Comparison of ENCODE assay signal across 12 cellular contexts in genomic region chr15:89330119-89330518, GRCh38. TPM values are rescaled to one million over a fixed set of nuclear protein-coding genes. Genes with fewer than 3 reads are reported as not detected.
DNase-seq lines count a peak whose midpoint lies in the region; ATAC-seq and TF ChIP-seq lines count a peak whose summit lies in the region.
"Had no signal": no experiment of that assay in that cellular context is flagged by ENCODE, and none has a peak within 500 bp of the region (broad histone marks: within the 10 kb centered on the region; RNA-seq: fewer than 3 reads in every experiment).

No MANE protein-coding gene starts in this region.

- peak overlapping the region; percentile 53 to 97 (median 81) for H3K4me2 ChIP-seq in BLaER1 treated with 17β-estradiol and CSF1 and Interleukin-3, amounts not matched to agents 10 nM and 100 nM
- H3K4me2 ChIP-seq in DND-41 (ENCODE audit: insufficient read depth, low read length) = peak overlapping the region; percentile 91

- peak overlapping the region; percentile 91 for H3K27ac Mint-ChIP-seq in activated naive CD8-positive, alpha-beta T cell treated with anti-CD3 and anti-CD28 coated beads, Interleukin-2, amount 10 ng/mL, durations not matched to agents 7 days and 5 days
- peak overlapping the region; percentile 28 to 92 (median 84) for H3K27ac Mint-ChIP-seq in naive thymus-derived CD8-positive, alpha-beta T cell
- no peak overlapping the region for H3K27ac Mint-ChIP-seq in glutamatergic neuron (ENCODE audit: unreplicated experiment)
- H3K27ac Mint-ChIP-seq: WTC11 had no signal

- peaks cover 52% of the 10 kb centered on the region for H3K36me3 Mint-ChIP-seq in activated naive CD8-positive, alpha-beta T cell treated with anti-CD3 and anti-CD28 coated beads, Interleukin-2, amount 10 ng/mL, durations not matched to agents 7 days and 5 days
- H3K36me3 Mint-ChIP-seq in naive thymus-derived CD8-positive, alpha-beta T cell = peaks cover 0 to 82% (median 14%) of the 10 kb centered on the region in 3 donors
- H3K36me3 Mint-ChIP-seq in glutamatergic neuron (ENCODE audit: unreplicated experiment) = no peaks in the 10 kb centered on the region

- H3K27me3 Mint-ChIP-seq in activated naive CD8-positive, alpha-beta T cell treated with anti-CD3 and anti-CD28 coated beads, Interleukin-2, amount 10 ng/mL, durations not matched to agents 7 days and 5 days = peaks cover 4% of the 10 kb centered on the region
- peaks cover 0 to 4% (median 1%) of the 10 kb centered on the region in 5 donors for H3K27me3 Mint-ChIP-seq in naive thymus-derived CD8-positive, alpha-beta T cell
- H3K27me3 Mint-ChIP-seq in glutamatergic neuron (ENCODE audit: unreplicated experiment) = peaks cover 11% of the 10 kb centered on the region

- POLR2A ChIA-PET in activated naive CD8-positive, alpha-beta T cell treated with anti-CD3 and anti-CD28 coated beads, Interleukin-2, amount 10 ng/mL, durations not matched to agents 7 days and 5 days (lab: Charles Lee) = interaction anchor here (1.0 to 2.2 kb wide), 4 partner anchors 11 to 85 kb away, joined by 3 to 16 read pairs (median 9); partner anchors contain the start of gene FANCI
- POLR2A ChIA-PET in naive thymus-derived CD8-positive, alpha-beta T cell (lab: Charles Lee) = interaction anchor here (0.5 kb wide), 1 partner anchor 1981 kb away, joined by 3 read pairs; no protein-coding TSS in a partner anchor

- H3K4me3 ChIP-seq in BLaER1 treated with 17β-estradiol and CSF1 and Interleukin-3, amounts not matched to agents 10 nM and 100 nM = peak overlapping the region in 6 of 10 experiments; percentile 7 to 31 (median 18); a peak in 4 of 20 replicates
- peak overlapping the region in 1 of 2 experiments; percentile 88; a peak in 2 of 4 replicates for H3K4me3 ChIP-seq in DND-41 (ENCODE audit: low read depth in 1 of 2, low read length in 2 of 2)
- H3K4me3 ChIP-seq: cardiac muscle cell, gastroesophageal sphincter had no signal

- TF ChIP-seq CTCF in DND-41 (IDR thresholded peaks at IDR 0.05; ENCODE audit: borderline replicate concordance, extremely low read depth, low read length, poor library complexity, severe bottlenecking) (no peak), glutamatergic neuron (IDR thresholded peaks at IDR 0.05; ENCODE audit: partially characterized antibody, unreplicated experiment) (no peak)

- no peaks in the 10 kb centered on the region for H3K9me3 ChIP-seq in BLaER1 treated with 17β-estradiol and CSF1 and Interleukin-3, amounts not matched to agents 10 nM and 100 nM (replicated peaks in 1 of 11)
- no peaks in the 10 kb centered on the region for H3K9me3 ChIP-seq in DND-41 (ENCODE audit: insufficient read depth, low read length, severe bottlenecking)
- H3K9me3 ChIP-seq: gastroesophageal sphincter had no signal

- H4K20me1 ChIP-seq in BLaER1 treated with 17β-estradiol and CSF1 and Interleukin-3, amounts not matched to agents 10 nM and 100 nM = peaks cover 87 to 95% (median 92%) of the 10 kb centered on the region in 11 experiments
- H4K20me1 ChIP-seq in DND-41 (ENCODE audit: insufficient read depth, low read length) = peaks cover 88% of the 10 kb centered on the region

- peak overlapping the region; percentile 80 for H3K4me3 Mint-ChIP-seq in activated naive CD8-positive, alpha-beta T cell treated with anti-CD3 and anti-CD28 coated beads, Interleukin-2, amount 10 ng/mL, durations not matched to agents 7 days and 5 days
- peak overlapping the region; percentile 55 to 86 (median 80) for H3K4me3 Mint-ChIP-seq in naive thymus-derived CD8-positive, alpha-beta T cell
- H3K4me3 Mint-ChIP-seq in glutamatergic neuron (ENCODE audit: unreplicated experiment) = no peak overlapping the region
- H3K4me3 Mint-ChIP-seq: WTC11 had no signal

- no peak for DNase-seq in DND-41
- no peak for DNase-seq in activated naive CD8-positive, alpha-beta T cell treated with anti-CD3 and anti-CD28 coated beads, Interleukin-2, amount 10 ng/mL, durations not matched to agents 7 days and 5 days
- DNase-seq in naive thymus-derived CD8-positive, alpha-beta T cell = no peak
- DNase-seq in COLO829 (ENCODE audit: low spot score) = no peak
- DNase-seq in LoVo (ENCODE audit: low spot score) = no peak
- DNase-seq in glutamatergic neuron = no peak
- DNase-seq: NCI-H1105 treated with DMSO at 0.1 percent for 48 hours had no signal

- no peaks in the 10 kb centered on the region for H3K27me3 ChIP-seq in BLaER1 treated with 17β-estradiol and CSF1 and Interleukin-3, amounts not matched to agents 10 nM and 100 nM
- no peaks in the 10 kb centered on the region for H3K27me3 ChIP-seq in DND-41 (ENCODE audit: insufficient read depth, low read length, poor library complexity)
- H3K27me3 ChIP-seq: cardiac muscle cell, gastroesophageal sphincter had no signal

- peaks cover 80 to 87% (median 83%) of the 10 kb centered on the region in 11 experiments for H3K36me3 ChIP-seq in BLaER1 treated with 17β-estradiol and CSF1 and Interleukin-3, amounts not matched to agents 10 nM and 100 nM
- H3K36me3 ChIP-seq in DND-41 (ENCODE audit: insufficient read depth, low read length) = peaks cover 90% of the 10 kb centered on the region

- no peak for ATAC-seq in DND-41 (ENCODE audit: insufficient read depth, low read depth)
- no peak for ATAC-seq in activated naive CD8-positive, alpha-beta T cell treated with anti-CD3 and anti-CD28 coated beads, Interleukin-2, amount 10 ng/mL, durations not matched to agents 7 days and 5 days (ENCODE audit: low read depth)
- no peak for ATAC-seq in naive thymus-derived CD8-positive, alpha-beta T cell
- ATAC-seq: gastroesophageal sphincter, WTC11 had no signal

- peak overlapping the region in 8 of 11 experiments; percentile 11 to 66 (median 38); a peak in 10 of 22 replicates for H3K9ac ChIP-seq in BLaER1 treated with 17β-estradiol and CSF1 and Interleukin-3, amounts not matched to agents 10 nM and 100 nM
- H3K9ac ChIP-seq in DND-41 (ENCODE audit: low read depth, low read length) = peak overlapping the region; percentile 88; the same call in 1 of the 2 replicates

- H3K79me2 ChIP-seq in DND-41 (ENCODE audit: insufficient read depth, low read length) = peaks cover 95% of the 10 kb centered on the region

- no peak overlapping the region for H2AFZ ChIP-seq in DND-41 (ENCODE audit: low read depth, low read length)

- no peaks in the 10 kb centered on the region for H3K9me3 Mint-ChIP-seq in activated naive CD8-positive, alpha-beta T cell treated with anti-CD3 and anti-CD28 coated beads, Interleukin-2, amount 10 ng/mL, durations not matched to agents 7 days and 5 days
- H3K9me3 Mint-ChIP-seq in naive thymus-derived CD8-positive, alpha-beta T cell = peaks cover 0 to 5% (median 0%) of the 10 kb centered on the region in 9 donors
- H3K9me3 Mint-ChIP-seq in glutamatergic neuron (ENCODE audit: unreplicated experiment) = peaks cover 9% of the 10 kb centered on the region
- H3K9me3 Mint-ChIP-seq: WTC11 had no signal

- H3K27ac ChIP-seq in BLaER1 treated with 17β-estradiol and CSF1 and Interleukin-3, amounts not matched to agents 10 nM and 100 nM = peak overlapping the region in 7 of 11 experiments; percentile 18 to 45 (median 26); a peak in 7 of 22 replicates
- peak overlapping the region; percentile 65 for H3K27ac ChIP-seq in DND-41 (ENCODE audit: low read length)
- H3K27ac ChIP-seq: C4-2B, cardiac muscle cell, gastroesophageal sphincter had no signal

- H3K4me1 ChIP-seq in BLaER1 treated with 17β-estradiol and CSF1 and Interleukin-3, amounts not matched to agents 10 nM and 100 nM = peaks cover 51 to 81% (median 65%) of the 10 kb centered on the region in 10 experiments
- H3K4me1 ChIP-seq in DND-41 (ENCODE audit: insufficient read depth, low read length) = peaks cover 82% of the 10 kb centered on the region

- H3K4me1 Mint-ChIP-seq in activated naive CD8-positive, alpha-beta T cell treated with anti-CD3 and anti-CD28 coated beads, Interleukin-2, amount 10 ng/mL, durations not matched to agents 7 days and 5 days = peaks cover 45% of the 10 kb centered on the region
- H3K4me1 Mint-ChIP-seq in naive thymus-derived CD8-positive, alpha-beta T cell = peaks cover 27 to 62% (median 60%) of the 10 kb centered on the region in 4 donors
- peaks cover 14% of the 10 kb centered on the region for H3K4me1 Mint-ChIP-seq in glutamatergic neuron (ENCODE audit: low read depth, unreplicated experiment)

RNA-seq across cellular contexts. Expression of gene POLG, which starts 4.5 kb away (rescaled TPM):
- total RNA-seq in activated naive CD8-positive, alpha-beta T cell treated with anti-CD3 and anti-CD28 coated beads, Interleukin-2, amount 10 ng/mL, durations not matched to agents 7 days and 5 days = 100 to 1,000 TPM; 138 to 139 TPM
- total RNA-seq in naive thymus-derived CD8-positive, alpha-beta T cell = 100 to 1,000 TPM; 128 to 130 TPM
- 10 to 100 TPM; 29.9 to 54.5 (median 35.3) TPM for polyA plus RNA-seq in naive thymus-derived CD8-positive, alpha-beta T cell
- total RNA-seq in glutamatergic neuron (ENCODE audit: unreplicated experiment) = 55.4 TPM
